15 cellular contexts compared by ENCODE assay signal in genomic region chr16:75653926-75654325, GRCh38. TPM values are rescaled to one million over a fixed set of nuclear protein-coding genes. Genes with fewer than 3 reads are reported as not detected.
DNase-seq lines count a peak whose midpoint lies in the region; ATAC-seq and TF ChIP-seq lines count a peak whose summit lies in the region.
"Had no signal": no experiment of that assay in that cellular context is flagged by ENCODE, and none has a peak within 500 bp of the region (broad histone marks: within the 10 kb centered on the region; RNA-seq: fewer than 3 reads in every experiment).

No MANE protein-coding gene starts in this region.

- intact Hi-C loops in posterior cingulate gyrus (cut with DNase I), result no loop called here

- peaks cover 44% of the 10 kb centered on the region for H3K4me1 Mint-ChIP-seq in activated CD4-positive, alpha-beta T cell treated with anti-CD3 and anti-CD28 coated beads, Interleukin-2, amount 10 ng/mL, durations not matched to agents 7 days and 5 days
- peaks cover 59% of the 10 kb centered on the region for H3K4me1 Mint-ChIP-seq in stimulated activated effector memory CD8-positive, alpha-beta T cell treated with anti-CD3 and anti-CD28 coated beads, Interleukin-12 subunit alpha, Interleukin-12 subunit beta, amount 100 ng/mL, for 72 hours

- POLR2A ChIA-PET in activated CD4-positive, alpha-beta T cell treated with anti-CD3 and anti-CD28 coated beads, Interleukin-2, amount 10 ng/mL, durations not matched to agents 7 days and 5 days (lab: Charles Lee), result interaction anchor here (0.7 kb wide), 1 partner anchor 22 kb away, joined by 4 read pairs; no protein-coding TSS in a partner anchor

- CTCF ChIA-PET in activated CD4-positive, alpha-beta T cell treated with anti-CD3 and anti-CD28 coated beads, Interleukin-2, amount 10 ng/mL, durations not matched to agents 7 days and 5 days (lab: Charles Lee), result no interaction called here

- no peak overlapping the region for H3K4me3 Mint-ChIP-seq in activated CD4-positive, alpha-beta T cell treated with anti-CD3 and anti-CD28 coated beads, Interleukin-2, amount 10 ng/mL, durations not matched to agents 7 days and 5 days
- H3K4me3 Mint-ChIP-seq in stimulated activated effector memory CD8-positive, alpha-beta T cell treated with anti-CD3 and anti-CD28 coated beads, Interleukin-12 subunit alpha, Interleukin-12 subunit beta, amount 100 ng/mL, for 72 hours, result peak overlapping the region; percentile 9

- peak; percentile 75 for ATAC-seq in SK-N-SH treated with all-trans-retinoic acid at 6 μM for 48 hours
- no peak for ATAC-seq in stimulated activated effector memory CD8-positive, alpha-beta T cell treated with anti-CD3 and anti-CD28 coated beads, Interleukin-12 subunit alpha, Interleukin-12 subunit beta, amount 100 ng/mL, for 72 hours

- H3K27me3 Mint-ChIP-seq in activated CD4-positive, alpha-beta T cell treated with anti-CD3 and anti-CD28 coated beads, Interleukin-2, amount 10 ng/mL, durations not matched to agents 7 days and 5 days, result no peaks in the 10 kb centered on the region

- H3K9me3 Mint-ChIP-seq in activated CD4-positive, alpha-beta T cell treated with anti-CD3 and anti-CD28 coated beads, Interleukin-2, amount 10 ng/mL, durations not matched to agents 7 days and 5 days, result no peaks in the 10 kb centered on the region
- no peaks in the 10 kb centered on the region for H3K9me3 Mint-ChIP-seq in stimulated activated effector memory CD8-positive, alpha-beta T cell treated with anti-CD3 and anti-CD28 coated beads, Interleukin-12 subunit alpha, Interleukin-12 subunit beta, amount 100 ng/mL, for 72 hours

- peak overlapping the region; percentile 58 for H3K27ac Mint-ChIP-seq in activated CD4-positive, alpha-beta T cell treated with anti-CD3 and anti-CD28 coated beads, Interleukin-2, amount 10 ng/mL, durations not matched to agents 7 days and 5 days
- peak overlapping the region; percentile 60 for H3K27ac Mint-ChIP-seq in stimulated activated effector memory CD8-positive, alpha-beta T cell treated with anti-CD3 and anti-CD28 coated beads, Interleukin-12 subunit alpha, Interleukin-12 subunit beta, amount 100 ng/mL, for 72 hours

- DNase-seq in activated CD4-positive, alpha-beta T cell treated with anti-CD3 and anti-CD28 coated beads, Interleukin-2, amount 10 ng/mL, durations not matched to agents 7 days and 5 days, result no peak
- DNase-seq in activated CD4-positive, alpha-beta T cell treated with anti-CD3 and anti-CD28 coated beads for 48 hours, result no peak
- DNase-seq in erythroblast (lab: John Stamatoyannopoulos, UW) (peak; percentile 21), NCI-H2081 treated with DMSO at 0.1 percent for 48 hours (lab: John Stamatoyannopoulos, UW) (no peak), posterior cingulate gyrus (no peak)
- DNase-seq in stimulated activated effector memory CD8-positive, alpha-beta T cell treated with anti-CD3 and anti-CD28 coated beads, Interleukin-12 subunit alpha, Interleukin-12 subunit beta, amount 100 ng/mL, for 72 hours (ENCODE audit: low spot score in 2 of 2), result no peak
- DNase-seq in stimulated activated naive CD4-positive, alpha-beta T cell treated with Interleukin-2 at 50 U/mL for 16 hours (lab: John Stamatoyannopoulos, UW), result no peak
- DNase-seq: activated gamma-delta T cell treated with Interleukin-2 at 50 U/mL for 16 hours; NCI-H226; stimulated activated CD4-positive, alpha-beta T cell treated with anti-CD3 and anti-CD28 coated beads, Interleukin-4, amount 100 ng/mL, for 4 hours; substantia nigra had no signal

- H3K36me3 Mint-ChIP-seq in activated CD4-positive, alpha-beta T cell treated with anti-CD3 and anti-CD28 coated beads, Interleukin-2, amount 10 ng/mL, durations not matched to agents 7 days and 5 days (ENCODE audit: low read depth), result peaks cover 65% of the 10 kb centered on the region
- peaks cover 91% of the 10 kb centered on the region for H3K36me3 Mint-ChIP-seq in stimulated activated effector memory CD8-positive, alpha-beta T cell treated with anti-CD3 and anti-CD28 coated beads, Interleukin-12 subunit alpha, Interleukin-12 subunit beta, amount 100 ng/mL, for 72 hours

- TF ChIP-seq POLR2A in erythroblast (IDR thresholded peaks at IDR 0.05; ENCODE audit: low read length), result no peak

TF ChIP-seq in SK-N-SH treated with all-trans-retinoic acid at 6 μM for 48 hours, 23 proteins besides CTCF, POLR2A, EP300 and RAD21:
- TF ChIP-seq OSR1 (CRISPR knock-in tag; IDR thresholded peaks at IDR 0.05) (no peak), ZNF565 (CRISPR knock-in tag; conservative IDR thresholded peaks at IDR 0.05; ENCODE audit: low read depth) (no peak), GLIS3 (CRISPR knock-in tag; IDR thresholded peaks at IDR 0.05) (no peak), TSHZ2 (CRISPR knock-in tag; IDR thresholded peaks at IDR 0.05) (no peak), ZFP30 (CRISPR knock-in tag; IDR thresholded peaks at IDR 0.05) (no peak), PATZ1 (CRISPR knock-in tag; IDR thresholded peaks at IDR 0.05; ENCODE audit: borderline replicate concordance) (no peak), TOX (CRISPR knock-in tag; IDR thresholded peaks at IDR 0.05; ENCODE audit: borderline replicate concordance) (no peak), BACH2 (CRISPR knock-in tag; IDR thresholded peaks at IDR 0.05; ENCODE audit: borderline replicate concordance) (no peak), ARNTL (CRISPR knock-in tag; IDR thresholded peaks at IDR 0.05; ENCODE audit: borderline replicate concordance, low read depth) (no peak)
- TF ChIP-seq, protein P1, sequence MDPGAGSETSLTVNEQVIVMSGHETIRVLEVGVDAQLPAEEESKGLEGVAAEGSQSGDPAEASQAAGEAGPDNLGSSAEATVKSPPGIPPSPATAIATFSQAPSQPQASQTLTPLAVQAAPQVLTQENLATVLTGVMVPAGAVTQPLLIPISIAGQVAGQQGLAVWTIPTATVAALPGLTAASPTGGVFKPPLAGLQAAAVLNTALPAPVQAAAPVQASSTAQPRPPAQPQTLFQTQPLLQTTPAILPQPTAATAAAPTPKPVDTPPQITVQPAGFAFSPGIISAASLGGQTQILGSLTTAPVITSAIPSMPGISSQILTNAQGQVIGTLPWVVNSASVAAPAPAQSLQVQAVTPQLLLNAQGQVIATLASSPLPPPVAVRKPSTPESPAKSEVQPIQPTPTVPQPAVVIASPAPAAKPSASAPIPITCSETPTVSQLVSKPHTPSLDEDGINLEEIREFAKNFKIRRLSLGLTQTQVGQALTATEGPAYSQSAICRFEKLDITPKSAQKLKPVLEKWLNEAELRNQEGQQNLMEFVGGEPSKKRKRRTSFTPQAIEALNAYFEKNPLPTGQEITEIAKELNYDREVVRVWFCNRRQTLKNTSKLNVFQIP (CRISPR knock-in tag; IDR thresholded peaks at IDR 0.05; ENCODE audit: borderline replicate concordance, low read depth), result no peak

RNA-seq across cellular contexts. Expression of gene TERF2IP, which starts 6.4 kb away (rescaled TPM):
- total RNA-seq in activated CD4-positive, alpha-beta T cell treated with anti-CD3 and anti-CD28 coated beads, Interleukin-2, amount 10 ng/mL, durations not matched to agents 7 days and 5 days, result 10 to 100 TPM; 69.2 to 70.1 TPM

RNA-seq across cellular contexts. Expression of gene KARS1, which starts 6.5 kb away (rescaled TPM):
- 100 to 1,000 TPM; 185 to 207 TPM for total RNA-seq in activated CD4-positive, alpha-beta T cell treated with anti-CD3 and anti-CD28 coated beads, Interleukin-2, amount 10 ng/mL, durations not matched to agents 7 days and 5 days

RNA-seq across cellular contexts. Expression of gene CPHXL2, which starts 22.9 kb away (rescaled TPM):
- not detected for total RNA-seq in activated CD4-positive, alpha-beta T cell treated with anti-CD3 and anti-CD28 coated beads, Interleukin-2, amount 10 ng/mL, durations not matched to agents 7 days and 5 days
- total RNA-seq: Daoy, lung, M059J had no signal

RNA-seq across cellular contexts. Expression of gene ADAT1, which starts 30.8 kb away (rescaled TPM):
- total RNA-seq in activated CD4-positive, alpha-beta T cell treated with anti-CD3 and anti-CD28 coated beads, Interleukin-2, amount 10 ng/mL, durations not matched to agents 7 days and 5 days, result 10 to 100 TPM; 60.3 to 66.1 TPM

RNA-seq across cellular contexts. Expression of gene DUXB, which starts 47.3 kb away (rescaled TPM):
- total RNA-seq in activated CD4-positive, alpha-beta T cell treated with anti-CD3 and anti-CD28 coated beads, Interleukin-2, amount 10 ng/mL, durations not matched to agents 7 days and 5 days, result not detected
- total RNA-seq: Daoy, lung, M059J had no signal

Comparison
In these comparisons a context has a peak if more than half of its experiments do, and no peak if none do; other contexts are left out.
1. DNase-seq: peak in erythroblast (2 of 2); none in activated CD4-positive, alpha-beta T cell treated with anti-CD3 and anti-CD28 coated beads, Interleukin-2, amount 10 ng/mL, durations not matched to agents 7 days and 5 days (single experiment), activated CD4-positive, alpha-beta T cell treated with anti-CD3 and anti-CD28 coated beads for 48 hours (single experiment), stimulated activated effector memory CD8-positive, alpha-beta T cell treated with anti-CD3 and anti-CD28 coated beads, Interleukin-12 subunit alpha, Interleukin-12 subunit beta, amount 100 ng/mL, for 72 hours (0 of 2), NCI-H2081 treated with DMSO at 0.1 percent for 48 hours (single experiment), stimulated activated naive CD4-positive, alpha-beta T cell treated with Interleukin-2 at 50 U/mL for 16 hours (single experiment) and posterior cingulate gyrus (0 of 10).